ENCODE assay signal across 10 cellular contexts in the genomic region with DNA sequence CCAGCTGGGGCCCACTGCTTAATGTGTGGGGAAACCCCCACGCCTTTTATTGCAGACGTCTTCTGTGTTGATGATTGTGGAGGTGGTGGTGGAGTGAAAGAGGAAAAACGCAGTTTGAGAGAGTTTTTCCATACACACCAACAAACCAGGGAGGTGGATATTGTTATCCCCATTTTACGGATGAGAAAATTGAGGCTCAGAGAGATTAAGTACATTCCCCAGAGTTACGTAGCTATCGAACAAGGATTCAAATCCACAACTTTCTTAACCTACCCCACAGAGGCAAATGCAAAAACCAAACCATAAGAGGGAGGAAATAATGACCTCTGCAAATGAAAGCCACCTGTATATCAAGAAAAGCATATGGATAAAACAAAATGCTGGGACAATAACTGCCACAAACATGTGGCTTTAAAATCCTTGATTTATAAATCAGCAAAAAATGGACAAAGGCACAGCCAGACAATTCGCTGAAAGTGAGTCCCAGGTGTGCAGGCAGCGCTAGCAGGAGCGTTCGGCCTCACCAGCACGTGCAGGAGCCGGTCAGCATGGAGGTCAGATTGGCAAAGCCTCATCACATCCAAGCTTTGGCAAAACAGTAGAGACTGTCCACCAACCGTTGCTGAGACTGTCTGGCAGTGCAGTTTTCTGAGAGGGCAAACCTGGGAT. TPM values are rescaled to one million over a fixed set of nuclear protein-coding genes. Genes with fewer than 3 reads are reported as not detected.
DNase-seq lines count a peak whose midpoint lies in the region; ATAC-seq and TF ChIP-seq lines count a peak whose summit lies in the region.
"Had no signal": no experiment of that assay in that cellular context is flagged by ENCODE, and none has a peak within 500 bp of the region (broad histone marks: within the 10 kb centered on the region; RNA-seq: fewer than 3 reads in every experiment).

No MANE protein-coding gene starts in this region.

- intact Hi-C loops in activated CD4-positive, alpha-beta memory T cell treated with anti-CD3 and anti-CD28 coated beads for 36 hours (cut with micrococcal nuclease), result loop anchor here (5.0 kb wide), 1 partner anchor 69 kb away; no protein-coding TSS in a partner anchor

- CTCF ChIA-PET in activated CD8-positive, alpha-beta memory T cell treated with anti-CD3 and anti-CD28 coated beads, Interleukin-2, amount 10 ng/mL, durations not matched to agents 7 days and 5 days (lab: Charles Lee), result interaction anchor here (1.2 to 1.7 kb wide), 6 partner anchors 22 to 182 kb away, joined by 3 to 7 read pairs (median 4); no protein-coding TSS in a partner anchor
- CTCF ChIA-PET in activated CD4-positive, alpha-beta memory T cell treated with anti-CD3 and anti-CD28 coated beads for 36 hours (lab: Charles Lee), result interaction anchor here (0.9 to 2.4 kb wide), 7 partner anchors 19 to 142 kb away, joined by 3 to 11 read pairs (median 4); no protein-coding TSS in a partner anchor

- POLR2A ChIA-PET in activated CD4-positive, alpha-beta memory T cell treated with anti-CD3 and anti-CD28 coated beads for 36 hours (lab: Charles Lee), result interaction anchor here (1.0 to 1.2 kb wide), 2 partner anchors 90 to 100 kb away, joined by 3 to 5 read pairs; no protein-coding TSS in a partner anchor

- no peaks in the 10 kb centered on the region for H3K9me3 Mint-ChIP-seq in activated CD8-positive, alpha-beta memory T cell treated with anti-CD3 and anti-CD28 coated beads, Interleukin-2, amount 10 ng/mL, durations not matched to agents 7 days and 5 days (ENCODE audit: low read depth)
- H3K9me3 Mint-ChIP-seq in activated CD4-positive, alpha-beta memory T cell treated with anti-CD3 and anti-CD28 coated beads for 36 hours, result no peaks in the 10 kb centered on the region
- H3K9me3 Mint-ChIP-seq in immature natural killer cell (no peaks in the 10 kb centered on the region), glutamatergic neuron (ENCODE audit: unreplicated experiment) (peaks cover 12% of the 10 kb centered on the region)
- H3K9me3 Mint-ChIP-seq in stimulated activated naive CD8-positive, alpha-beta T cell treated with anti-CD3 and anti-CD28 coated beads, Interleukin-15, amount 100 ng/mL, for 72 hours, result no peaks in the 10 kb centered on the region

- H3K27ac Mint-ChIP-seq in activated CD8-positive, alpha-beta memory T cell treated with anti-CD3 and anti-CD28 coated beads, Interleukin-2, amount 10 ng/mL, durations not matched to agents 7 days and 5 days, result peak overlapping the region; percentile 86
- H3K27ac Mint-ChIP-seq in activated CD4-positive, alpha-beta memory T cell treated with anti-CD3 and anti-CD28 coated beads for 36 hours, result peak overlapping the region; percentile 42
- H3K27ac Mint-ChIP-seq in immature natural killer cell, result peak overlapping the region; percentile 65 to 98 (median 88)
- H3K27ac Mint-ChIP-seq in stimulated activated naive CD8-positive, alpha-beta T cell treated with anti-CD3 and anti-CD28 coated beads, Interleukin-15, amount 100 ng/mL, for 72 hours, result peak overlapping the region; percentile 43 to 91
- no peak overlapping the region for H3K27ac Mint-ChIP-seq in glutamatergic neuron (ENCODE audit: unreplicated experiment)

- peaks cover 12% of the 10 kb centered on the region for H3K4me1 Mint-ChIP-seq in activated CD8-positive, alpha-beta memory T cell treated with anti-CD3 and anti-CD28 coated beads, Interleukin-2, amount 10 ng/mL, durations not matched to agents 7 days and 5 days
- peaks cover 18% of the 10 kb centered on the region for H3K4me1 Mint-ChIP-seq in activated CD4-positive, alpha-beta memory T cell treated with anti-CD3 and anti-CD28 coated beads for 36 hours (ENCODE audit: low read depth)
- peaks cover 19% of the 10 kb centered on the region in 2 donors for H3K4me1 Mint-ChIP-seq in immature natural killer cell
- peaks cover 27% of the 10 kb centered on the region for H3K4me1 Mint-ChIP-seq in stimulated activated naive CD8-positive, alpha-beta T cell treated with anti-CD3 and anti-CD28 coated beads, Interleukin-15, amount 100 ng/mL, for 72 hours
- H3K4me1 Mint-ChIP-seq in glutamatergic neuron (ENCODE audit: low read depth, unreplicated experiment), result peaks cover 9% of the 10 kb centered on the region

- H3K4me3 Mint-ChIP-seq in activated CD8-positive, alpha-beta memory T cell treated with anti-CD3 and anti-CD28 coated beads, Interleukin-2, amount 10 ng/mL, durations not matched to agents 7 days and 5 days, result peak overlapping the region; percentile 32
- peak overlapping the region; percentile 7 for H3K4me3 Mint-ChIP-seq in activated CD4-positive, alpha-beta memory T cell treated with anti-CD3 and anti-CD28 coated beads for 36 hours
- H3K4me3 Mint-ChIP-seq in immature natural killer cell, result peak overlapping the region; percentile 70 to 94 (median 80)
- peak overlapping the region; percentile 72 to 74 for H3K4me3 Mint-ChIP-seq in stimulated activated naive CD8-positive, alpha-beta T cell treated with anti-CD3 and anti-CD28 coated beads, Interleukin-15, amount 100 ng/mL, for 72 hours
- H3K4me3 Mint-ChIP-seq in glutamatergic neuron (ENCODE audit: unreplicated experiment), result no peak overlapping the region

- no peaks in the 10 kb centered on the region for H3K27me3 Mint-ChIP-seq in activated CD8-positive, alpha-beta memory T cell treated with anti-CD3 and anti-CD28 coated beads, Interleukin-2, amount 10 ng/mL, durations not matched to agents 7 days and 5 days
- no peaks in the 10 kb centered on the region for H3K27me3 Mint-ChIP-seq in activated CD4-positive, alpha-beta memory T cell treated with anti-CD3 and anti-CD28 coated beads for 36 hours
- peaks cover 3 to 6% (median 3%) of the 10 kb centered on the region in 3 donors for H3K27me3 Mint-ChIP-seq in immature natural killer cell (ENCODE audit: low read depth in 3 of 3)
- no peaks in the 10 kb centered on the region for H3K27me3 Mint-ChIP-seq in stimulated activated naive CD8-positive, alpha-beta T cell treated with anti-CD3 and anti-CD28 coated beads, Interleukin-15, amount 100 ng/mL, for 72 hours
- H3K27me3 Mint-ChIP-seq in glutamatergic neuron (ENCODE audit: unreplicated experiment), result peaks cover 6% of the 10 kb centered on the region

- DNase-seq in activated CD8-positive, alpha-beta memory T cell treated with anti-CD3 and anti-CD28 coated beads, Interleukin-2, amount 10 ng/mL, durations not matched to agents 7 days and 5 days, result no peak
- no peak for DNase-seq in activated CD8-positive, alpha-beta memory T cell treated with anti-CD3 and anti-CD28 coated beads, Interleukin-2, amount 50 U/mL, for 48 hours
- DNase-seq in activated CD4-positive, alpha-beta memory T cell treated with anti-CD3 and anti-CD28 coated beads for 36 hours, result no peak
- DNase-seq in immature natural killer cell (no peak), glutamatergic neuron (no peak), AG08396 (ENCODE audit: low spot score) (no peak)
- DNase-seq in stimulated activated naive CD8-positive, alpha-beta T cell treated with anti-CD3 and anti-CD28 coated beads, Interleukin-15, amount 100 ng/mL, for 72 hours, result no peak
- no peak for DNase-seq in NK-92 treated with Interleukin-12 subunit alpha and Interleukin-12 subunit beta, amount 100 ng/mL, for 24 hours (lab: John Stamatoyannopoulos, UW)

- no peaks in the 10 kb centered on the region for H3K36me3 Mint-ChIP-seq in activated CD8-positive, alpha-beta memory T cell treated with anti-CD3 and anti-CD28 coated beads, Interleukin-2, amount 10 ng/mL, durations not matched to agents 7 days and 5 days
- H3K36me3 Mint-ChIP-seq in activated CD4-positive, alpha-beta memory T cell treated with anti-CD3 and anti-CD28 coated beads for 36 hours, result no peaks in the 10 kb centered on the region
- H3K36me3 Mint-ChIP-seq in immature natural killer cell, result no peaks in the 10 kb centered on the region
- peaks cover 13% of the 10 kb centered on the region for H3K36me3 Mint-ChIP-seq in glutamatergic neuron (ENCODE audit: unreplicated experiment)

- no peak for ATAC-seq in activated CD8-positive, alpha-beta memory T cell treated with anti-CD3 and anti-CD28 coated beads, Interleukin-2, amount 10 ng/mL, durations not matched to agents 7 days and 5 days
- ATAC-seq in stimulated activated naive CD8-positive, alpha-beta T cell treated with anti-CD3 and anti-CD28 coated beads, Interleukin-15, amount 100 ng/mL, for 72 hours, result no peak

- no peak for TF ChIP-seq CTCF in glutamatergic neuron (IDR thresholded peaks at IDR 0.05; ENCODE audit: partially characterized antibody, unreplicated experiment)

RNA-seq across cellular contexts. Expression of a gene that starts 12.6 kb away (rescaled TPM):
- not detected for total RNA-seq in activated CD8-positive, alpha-beta memory T cell treated with anti-CD3 and anti-CD28 coated beads, Interleukin-2, amount 10 ng/mL, durations not matched to agents 7 days and 5 days
- total RNA-seq in activated CD4-positive, alpha-beta memory T cell treated with anti-CD3 and anti-CD28 coated beads for 36 hours, result not detected
- polyA plus RNA-seq in immature natural killer cell, result not detected
- not detected for total RNA-seq in glutamatergic neuron (ENCODE audit: unreplicated experiment)

RNA-seq across cellular contexts. Expression of a gene that starts 24.2 kb away (rescaled TPM):
- total RNA-seq in activated CD8-positive, alpha-beta memory T cell treated with anti-CD3 and anti-CD28 coated beads, Interleukin-2, amount 10 ng/mL, durations not matched to agents 7 days and 5 days, result 100 to 1,000 TPM; 197 to 229 TPM
- total RNA-seq in activated CD4-positive, alpha-beta memory T cell treated with anti-CD3 and anti-CD28 coated beads for 36 hours, result 100 to 1,000 TPM; 238 to 240 TPM
- 100 to 1,000 TPM in 1 of 3 donors, 10 to 100 TPM in 2; 62.5 to 137 (median 80.0) TPM for polyA plus RNA-seq in immature natural killer cell
- 112 TPM for total RNA-seq in glutamatergic neuron (ENCODE audit: unreplicated experiment)

RNA-seq across cellular contexts. Expression of a gene that starts 36.8 kb away (rescaled TPM):
- not detected for total RNA-seq in activated CD8-positive, alpha-beta memory T cell treated with anti-CD3 and anti-CD28 coated beads, Interleukin-2, amount 10 ng/mL, durations not matched to agents 7 days and 5 days
- total RNA-seq in activated CD4-positive, alpha-beta memory T cell treated with anti-CD3 and anti-CD28 coated beads for 36 hours, result not detected
- not detected for polyA plus RNA-seq in immature natural killer cell
- not detected for total RNA-seq in glutamatergic neuron (ENCODE audit: unreplicated experiment)
- total RNA-seq: HT-29 had no signal
- polyA plus RNA-seq: AG04450 had no signal
